10 cellular contexts compared by ENCODE assay signal in genomic region chr4:164997324-164997723, GRCh38. TPM values are rescaled to one million over a fixed set of nuclear protein-coding genes. Genes with fewer than 3 reads are reported as not detected.
DNase-seq lines count a peak whose midpoint lies in the region; ATAC-seq and TF ChIP-seq lines count a peak whose summit lies in the region.
"Had no signal": no experiment of that assay in that cellular context is flagged by ENCODE, and none has a peak within 500 bp of the region (broad histone marks: within the 10 kb centered on the region; RNA-seq: fewer than 3 reads in every experiment).

No MANE protein-coding gene starts in this region.

- in situ Hi-C loops in ACHN (cut with HindIII; ENCODE audit: low pct_ligation_motif_present, low pct_unique_long_range_greater_than_20kb, low sequenced_read_pairs) = no loop called here

- H3K36me3 Mint-ChIP-seq in T-cell = no peaks in the 10 kb centered on the region

- no peaks in the 10 kb centered on the region for H3K4me1 Mint-ChIP-seq in T-cell

- DNase-seq in ACHN (peak; percentile 13), NCI-H69 (lab: John Stamatoyannopoulos, UW) (peak; percentile 71), dorsolateral prefrontal cortex (no peak), T-cell (no peak), NCI-H1105 treated with DMSO at 0.1 percent for 48 hours (lab: John Stamatoyannopoulos, UW) (no peak)
- no peak for DNase-seq in stimulated activated naive CD4-positive, alpha-beta T cell treated with Interleukin-2 at 50 U/mL for 16 hours (lab: John Stamatoyannopoulos, UW)
- DNase-seq in activated T-cell treated with anti-CD3 and anti-CD28 coated beads, Interleukin-2, amount 50 U/mL, for 1 hour = no peak

- no peak overlapping the region for H3K27ac Mint-ChIP-seq in T-cell
- H3K27ac Mint-ChIP-seq: stimulated activated naive CD8-positive, alpha-beta T cell treated with anti-CD3 and anti-CD28 coated beads, Interleukin-15, Interleukin-2, amounts not matched to agents 100 ng/mL and 50 ng/mL, for 24 hours had no signal

- intact Hi-C loops in dorsolateral prefrontal cortex (cut with DNase I) = loop anchor here in 1 of 2 donors (5.0 kb wide), 1 partner anchor 60 kb away; no protein-coding TSS in a partner anchor

- peak overlapping the region in 2 of 59 donors; percentile 2 to 52 for H3K4me3 ChIP-seq in dorsolateral prefrontal cortex

- peak in 25 of 56 donors; percentile 11 to 54 (median 32) for TF ChIP-seq CTCF in dorsolateral prefrontal cortex (IDR thresholded peaks at IDR 0.05 in 54 of 56, conservative IDR thresholded peaks at IDR 0.05 in 2 of 56; ENCODE audit: low read depth in 1 of 56, partially characterized antibody in 56 of 56)

- no peaks in the 10 kb centered on the region for H3K9me3 Mint-ChIP-seq in T-cell
- H3K9me3 Mint-ChIP-seq: stimulated activated naive CD8-positive, alpha-beta T cell treated with anti-CD3 and anti-CD28 coated beads, Interleukin-15, Interleukin-2, amounts not matched to agents 100 ng/mL and 50 ng/mL, for 24 hours had no signal

- CTCF ChIA-PET in T-cell (lab: Charles Lee) = no interaction called here

- peak overlapping the region in 53 of 59 donors; percentile 1 to 95 (median 83) for H3K27ac ChIP-seq in dorsolateral prefrontal cortex

- ATAC-seq in GM19023 (IDR thresholded peaks at IDR 0.05; ENCODE audit: unreplicated experiment) = peak; percentile 52
- no peak for ATAC-seq in T-cell (replicated peaks in 1 of 4)

- H3K27me3 ChIP-seq in dorsolateral prefrontal cortex = peaks cover 0 to 3% (median 0%) of the 10 kb centered on the region in 45 donors

- no peak overlapping the region for H3K4me3 Mint-ChIP-seq in T-cell
- H3K4me3 Mint-ChIP-seq: stimulated activated naive CD8-positive, alpha-beta T cell treated with anti-CD3 and anti-CD28 coated beads, Interleukin-15, Interleukin-2, amounts not matched to agents 100 ng/mL and 50 ng/mL, for 24 hours had no signal

- POLR2A ChIA-PET in T-cell (lab: Charles Lee) = no interaction called here

- H3K27me3 Mint-ChIP-seq in T-cell = peaks cover 20 to 22% of the 10 kb centered on the region in 2 donors

RNA-seq across cellular contexts. Expression of gene TRIM61, which starts 19.9 kb away (rescaled TPM):
- 1 to 10 TPM in 27 of 120 experiments, under 1 TPM in 70, not detected in 23; 0.28 to 2.1 (median 0.72) TPM for total RNA-seq in dorsolateral prefrontal cortex
- 1 to 10 TPM in 2 of 5 donors, under 1 TPM in 3; 0.38 to 1.9 (median 0.79) TPM for total RNA-seq in T-cell

RNA-seq across cellular contexts. Expression of gene TRIM60, which starts 34.5 kb away (rescaled TPM):
- total RNA-seq in dorsolateral prefrontal cortex (not detected), T-cell (not detected)
- total RNA-seq: skeletal muscle tissue had no signal

RNA-seq across cellular contexts. Expression of gene TRIM75, which starts 56.3 kb away (rescaled TPM):
- not detected for total RNA-seq in dorsolateral prefrontal cortex
- not detected for total RNA-seq in T-cell

Comparison
In these comparisons a context has a peak if more than half of its experiments do, and no peak if none do; other contexts are left out.
1. DNase-seq: peak in ACHN (single experiment) and NCI-H69 (single experiment); none in dorsolateral prefrontal cortex (0 of 10), T-cell (0 of 34), stimulated activated naive CD4-positive, alpha-beta T cell treated with Interleukin-2 at 50 U/mL for 16 hours (single experiment), NCI-H1105 treated with DMSO at 0.1 percent for 48 hours (single experiment) and activated T-cell treated with anti-CD3 and anti-CD28 coated beads, Interleukin-2, amount 50 U/mL, for 1 hour (single experiment).